ENCODE assay signal across 1 cellular context in genomic region chr1:79726321-79726720, GRCh38.
TF ChIP-seq lines count a peak whose summit lies in the region.

No MANE protein-coding gene starts in this region.

TF ChIP-seq in GM23338, 12 proteins besides CTCF, POLR2A, EP300 and RAD21 (continued from another document):
- TF ChIP-seq ZNF462 (CRISPR knock-in tag; IDR thresholded peaks at IDR 0.05): no peak
- no peak for TF ChIP-seq POLR2AphosphoS5 (IDR thresholded peaks at IDR 0.05; ENCODE audit: low read depth)
